In the genomic region with DNA sequence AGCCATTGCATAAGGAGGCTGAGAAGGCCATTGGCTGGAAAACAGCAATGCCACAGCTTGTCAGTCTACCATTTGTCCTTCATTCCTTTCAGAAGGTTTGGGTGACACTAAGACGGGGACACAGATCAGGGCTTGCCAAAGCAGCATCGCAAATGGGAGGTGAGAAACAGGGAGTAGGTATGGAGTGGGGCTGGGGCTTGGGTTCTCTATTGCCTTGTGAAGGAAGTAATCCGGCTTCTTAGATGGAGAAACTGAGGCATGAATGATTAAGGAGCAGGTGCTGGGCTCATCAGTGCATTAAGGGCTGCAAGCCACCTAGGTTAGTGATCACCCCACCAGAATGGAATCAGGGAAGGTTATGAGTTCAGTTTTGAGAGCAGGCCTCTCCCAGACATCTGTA, we compare ENCODE assay signal across 33 cellular contexts.
DNase-seq lines count a peak whose midpoint lies in the region; ATAC-seq and TF ChIP-seq lines count a peak whose summit lies in the region.
"Had no signal": no experiment of that assay in that cellular context is flagged by ENCODE, and none has a peak within 500 bp of the region (broad histone marks: within the 10 kb centered on the region; RNA-seq: fewer than 3 reads in every experiment).

No MANE protein-coding gene starts in this region.

- no peaks in the 10 kb centered on the region for H3K36me3 ChIP-seq in vagina
- H3K36me3 ChIP-seq: BE2C; BLaER1; BLaER1 treated with 17β-estradiol and CSF1 and Interleukin-3, amounts not matched to agents 10 nM and 100 nM had no signal

- no peak overlapping the region for H3K27ac ChIP-seq in vagina
- H3K27ac ChIP-seq: 22Rv1; A549; BLaER1; BLaER1 treated with 17β-estradiol and CSF1 and Interleukin-3, amounts not matched to agents 10 nM and 100 nM; C4-2B had no signal

- H3K4me1 Mint-ChIP-seq in activated naive CD4-positive, alpha-beta T cell treated with anti-CD3 and anti-CD28 coated beads, Interleukin-2, amount 50 U/mL, for 24 hours, result no peaks in the 10 kb centered on the region
- no peaks in the 10 kb centered on the region for H3K4me1 Mint-ChIP-seq in activated naive CD4-positive, alpha-beta T cell treated with anti-CD3 and anti-CD28 coated beads for 36 hours (ENCODE audit: low read depth)
- no peaks in the 10 kb centered on the region for H3K4me1 Mint-ChIP-seq in nephron progenitor cell
- H3K4me1 Mint-ChIP-seq: B cell; CD14-positive monocyte; CD4-positive, alpha-beta memory T cell; CD4-positive, CD25-positive, alpha-beta regulatory T cell; CD8-positive, alpha-beta memory T cell had no signal

- CTCF ChIA-PET in activated naive CD4-positive, alpha-beta T cell treated with anti-CD3 and anti-CD28 coated beads for 36 hours (lab: Charles Lee), result no interaction called here

- no peak overlapping the region for H3K4me3 Mint-ChIP-seq in activated naive CD4-positive, alpha-beta T cell treated with anti-CD3 and anti-CD28 coated beads, Interleukin-2, amount 50 U/mL, for 24 hours
- H3K4me3 Mint-ChIP-seq in activated naive CD4-positive, alpha-beta T cell treated with anti-CD3 and anti-CD28 coated beads for 36 hours, result no peak overlapping the region
- no peak overlapping the region for H3K4me3 Mint-ChIP-seq in nephron progenitor cell
- H3K4me3 Mint-ChIP-seq: B cell; CD14-positive monocyte; CD4-positive, alpha-beta memory T cell; CD4-positive, alpha-beta T cell; CD4-positive, CD25-positive, alpha-beta regulatory T cell; CD8-positive, alpha-beta memory T cell; CD8-positive, alpha-beta T cell had no signal

- H3K27me3 Mint-ChIP-seq in activated naive CD4-positive, alpha-beta T cell treated with anti-CD3 and anti-CD28 coated beads, Interleukin-2, amount 50 U/mL, for 24 hours, result no peaks in the 10 kb centered on the region
- H3K27me3 Mint-ChIP-seq in activated naive CD4-positive, alpha-beta T cell treated with anti-CD3 and anti-CD28 coated beads for 36 hours (ENCODE audit: low read depth), result peaks cover under 1% of the 10 kb centered on the region
- H3K27me3 Mint-ChIP-seq in nephron progenitor cell (ENCODE audit: low read depth, poor library complexity), result peaks cover 44% of the 10 kb centered on the region
- H3K27me3 Mint-ChIP-seq: B cell; CD4-positive, alpha-beta memory T cell; CD4-positive, alpha-beta T cell; CD4-positive, CD25-positive, alpha-beta regulatory T cell had no signal

- no peaks in the 10 kb centered on the region for H3K9me3 ChIP-seq in vagina
- H3K9me3 ChIP-seq: A549; BE2C; BLaER1; BLaER1 treated with 17β-estradiol and CSF1 and Interleukin-3, amounts not matched to agents 10 nM and 100 nM; Caco-2 had no signal

- no peak for DNase-seq in activated naive CD4-positive, alpha-beta T cell treated with anti-CD3 and anti-CD28 coated beads for 36 hours
- DNase-seq in nephron progenitor cell (no peak), vagina (ENCODE audit: extremely low spot score in 2 of 2) (peak; percentile 70), NCI-H128 (lab: John Stamatoyannopoulos, UW; ENCODE audit: unreplicated experiment) (no peak)
- DNase-seq: 8988T; ACHN; AML-193; BE2C; C1 segment of cervical spinal cord; Caco-2; Calu3; CD4-positive, alpha-beta memory T cell; CD4-positive, alpha-beta T cell; CD4-positive, CD25-positive, alpha-beta regulatory T cell; CD8-positive, alpha-beta memory T cell; CD8-positive, alpha-beta T cell; COR-L47; DMS 273 treated with DMSO at 0.1 percent for 48 hours; DMS153; DMS53; DMS79; DMS79 treated with DMSO at 0.1 percent for 48 hours; DND-41; EL had no signal

- H3K4me3 ChIP-seq in vagina, result no peak overlapping the region
- H3K4me3 ChIP-seq: A549; BLaER1; BLaER1 treated with 17β-estradiol and CSF1 and Interleukin-3, amounts not matched to agents 10 nM and 100 nM had no signal

- H3K9me3 Mint-ChIP-seq in activated naive CD4-positive, alpha-beta T cell treated with anti-CD3 and anti-CD28 coated beads, Interleukin-2, amount 50 U/mL, for 24 hours, result no peaks in the 10 kb centered on the region
- peaks cover 2% of the 10 kb centered on the region for H3K9me3 Mint-ChIP-seq in activated naive CD4-positive, alpha-beta T cell treated with anti-CD3 and anti-CD28 coated beads for 36 hours
- H3K9me3 Mint-ChIP-seq in nephron progenitor cell, result no peaks in the 10 kb centered on the region

- no peak for TF ChIP-seq CTCF in nephron progenitor cell (IDR thresholded peaks at IDR 0.05)
- no peak for TF ChIP-seq CTCF in vagina (IDR thresholded peaks at IDR 0.05)

- no peak for ATAC-seq in GM18861 (IDR thresholded peaks at IDR 0.05; ENCODE audit: unreplicated experiment)
- ATAC-seq: A549; CD8-positive, alpha-beta T cell had no signal

- H3K27me3 ChIP-seq in vagina, result no peaks in the 10 kb centered on the region
- H3K27me3 ChIP-seq: BE2C; BLaER1; BLaER1 treated with 17β-estradiol and CSF1 and Interleukin-3, amounts not matched to agents 10 nM and 100 nM had no signal

- peak overlapping the region; percentile 60 for H3K27ac Mint-ChIP-seq in activated naive CD4-positive, alpha-beta T cell treated with anti-CD3 and anti-CD28 coated beads, Interleukin-2, amount 50 U/mL, for 24 hours
- no peak overlapping the region for H3K27ac Mint-ChIP-seq in activated naive CD4-positive, alpha-beta T cell treated with anti-CD3 and anti-CD28 coated beads for 36 hours
- peak overlapping the region; percentile 64 for H3K27ac Mint-ChIP-seq in nephron progenitor cell
- H3K27ac Mint-ChIP-seq: B cell; CD14-positive monocyte; CD4-positive, alpha-beta memory T cell; CD4-positive, alpha-beta T cell; CD4-positive, CD25-positive, alpha-beta regulatory T cell; CD8-positive, alpha-beta memory T cell; CD8-positive, alpha-beta T cell had no signal

- intact Hi-C loops in activated naive CD4-positive, alpha-beta T cell treated with anti-CD3 and anti-CD28 coated beads for 36 hours (cut with micrococcal nuclease), result no loop called here
- intact Hi-C loops in vagina (cut with DNase I), result no loop called here

- no peaks in the 10 kb centered on the region for H3K4me1 ChIP-seq in vagina
- H3K4me1 ChIP-seq: A549; BE2C; BLaER1; BLaER1 treated with 17β-estradiol and CSF1 and Interleukin-3, amounts not matched to agents 10 nM and 100 nM; Caco-2 had no signal

- H3K36me3 Mint-ChIP-seq in activated naive CD4-positive, alpha-beta T cell treated with anti-CD3 and anti-CD28 coated beads, Interleukin-2, amount 50 U/mL, for 24 hours, result no peaks in the 10 kb centered on the region
- H3K36me3 Mint-ChIP-seq in activated naive CD4-positive, alpha-beta T cell treated with anti-CD3 and anti-CD28 coated beads for 36 hours (ENCODE audit: low read depth), result no peaks in the 10 kb centered on the region
- no peaks in the 10 kb centered on the region for H3K36me3 Mint-ChIP-seq in nephron progenitor cell (ENCODE audit: low read depth)
- H3K36me3 Mint-ChIP-seq: CD14-positive monocyte; CD4-positive, alpha-beta memory T cell; CD4-positive, CD25-positive, alpha-beta regulatory T cell; CD8-positive, alpha-beta T cell had no signal

- no peak for TF ChIP-seq POLR2A in vagina (IDR thresholded peaks at IDR 0.05)

Comparison
In these comparisons a context has a peak if more than half of its experiments do, and no peak if none do; other contexts are left out.
1. DNase-seq: peak in vagina (2 of 2); none in activated naive CD4-positive, alpha-beta T cell treated with anti-CD3 and anti-CD28 coated beads for 36 hours (single experiment), nephron progenitor cell (single experiment) and NCI-H128 (single experiment).